In the genomic region with DNA sequence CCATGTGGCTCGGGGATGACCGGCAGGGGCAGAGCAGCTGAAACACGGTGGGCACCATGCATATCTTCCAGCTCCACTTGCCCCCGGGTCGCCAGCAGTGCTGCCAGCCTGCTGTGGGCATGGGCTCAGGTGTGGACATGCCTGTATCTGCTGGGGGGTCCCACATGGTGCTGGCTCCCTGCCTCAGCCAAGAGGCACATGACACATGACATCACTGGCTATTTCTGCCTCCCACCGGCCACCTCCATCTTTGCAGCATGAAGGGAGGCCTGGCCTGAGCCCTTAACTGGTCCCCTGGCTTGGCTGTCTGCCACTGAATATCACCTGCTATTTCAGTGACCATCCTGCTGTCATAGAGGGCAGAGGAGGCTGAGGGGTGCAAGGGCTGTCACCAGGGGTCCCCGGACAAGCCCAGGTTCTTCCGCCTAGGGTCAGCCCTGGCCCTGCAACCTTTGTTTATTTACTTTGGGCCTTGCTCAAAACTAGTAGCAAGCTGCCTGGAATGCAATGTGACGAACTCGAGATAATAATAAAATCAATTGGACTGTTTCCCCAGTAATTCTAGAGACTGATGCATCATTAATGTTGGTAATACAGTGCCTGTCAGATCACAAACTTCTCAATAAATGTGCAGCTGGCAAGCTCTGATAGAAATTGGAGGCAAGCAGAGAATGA, we compare ENCODE assay signal across 19 cellular contexts. TPM values are rescaled to one million over a fixed set of nuclear protein-coding genes. Genes with fewer than 3 reads are reported as not detected.
DNase-seq lines count a peak whose midpoint lies in the region; ATAC-seq and TF ChIP-seq lines count a peak whose summit lies in the region.
"Had no signal": no experiment of that assay in that cellular context is flagged by ENCODE, and none has a peak within 500 bp of the region (broad histone marks: within the 10 kb centered on the region; RNA-seq: fewer than 3 reads in every experiment).

No MANE protein-coding gene starts in this region.

- H3K27ac Mint-ChIP-seq in endodermal cell: peak overlapping the region; percentile 90
- H3K27ac Mint-ChIP-seq: activated naive CD8-positive, alpha-beta T cell treated with anti-CD3 and anti-CD28 coated beads, Interleukin-2, amount 10 ng/mL, durations not matched to agents 7 days and 5 days had no signal

- intact Hi-C loops in heart right ventricle (cut with DNase I): no loop called here
- intact Hi-C loops in cardiac septum (cut with DNase I): no loop called here
- intact Hi-C loops in vagina (cut with DNase I): no loop called here
- intact Hi-C loops in left lung (cut with DNase I): no loop called here

- no peaks in the 10 kb centered on the region for H3K9me3 ChIP-seq in heart right ventricle
- H3K9me3 ChIP-seq in endodermal cell (ENCODE audit: control insufficient read depth, low read length): no peaks in the 10 kb centered on the region
- no peaks in the 10 kb centered on the region for H3K9me3 ChIP-seq in mucosa of stomach (ENCODE audit: control insufficient read depth, low read length)
- H3K9me3 ChIP-seq in vagina: no peaks in the 10 kb centered on the region
- H3K9me3 ChIP-seq in left lung: no peaks in the 10 kb centered on the region
- H3K9me3 ChIP-seq: psoas muscle, thoracic aorta had no signal

- H3K4me1 Mint-ChIP-seq in endodermal cell: peaks cover 82% of the 10 kb centered on the region

- TF ChIP-seq CTCF in heart right ventricle (IDR thresholded peaks at IDR 0.05) (no peak), endodermal cell (conservative IDR thresholded peaks at IDR 0.05) (no peak), vagina (IDR thresholded peaks at IDR 0.05) (no peak), left lung (IDR thresholded peaks at IDR 0.05) (no peak)

- ATAC-seq in heart right ventricle (peak in 4 of 8 donors; percentile 17 to 49 (median 30)), left lung (no peak), GM18511 (IDR thresholded peaks at IDR 0.05; ENCODE audit: unreplicated experiment) (no peak)
- ATAC-seq: psoas muscle had no signal

- WGBS in heart right ventricle, 2 donors: 30 to 43% methylated on average over 10 of the region's 10 CpGs
- 82 to 97% methylated on average over 5 to 10 of the region's 10 CpGs for WGBS in endodermal cell (ENCODE audit: insufficient coverage in 1 of 2, insufficient read length in 1 of 2), 2 experiments

- TF ChIP-seq POLR2A in vagina (IDR thresholded peaks at IDR 0.05): no peak

- H3K9ac ChIP-seq in endodermal cell (ENCODE audit: extremely low read depth, low read length, poor library complexity, severe bottlenecking) (peak overlapping the region; percentile 13), mucosa of stomach (ENCODE audit: low read length) (peak overlapping the region; percentile 11)

- H3K36me3 ChIP-seq in heart right ventricle (no peaks in the 10 kb centered on the region), endodermal cell (ENCODE audit: control insufficient read depth, insufficient read depth, low read length) (peaks cover 5% of the 10 kb centered on the region), mucosa of stomach (ENCODE audit: control insufficient read depth, insufficient read depth, low read length) (peaks cover 4% of the 10 kb centered on the region), vagina (no peaks in the 10 kb centered on the region), left lung (no peaks in the 10 kb centered on the region)
- H3K36me3 ChIP-seq: thoracic aorta had no signal

- DNase-seq in heart right ventricle (no peak), cardiac septum (ENCODE audit: low spot score) (no peak), endodermal cell (no peak), vagina (ENCODE audit: extremely low spot score in 2 of 2) (no peak), left lung (no peak), globus pallidus (ENCODE audit: low spot score) (no peak)
- DNase-seq: ACHN; activated CD4-positive, alpha-beta T cell treated with anti-CD3 and anti-CD28 coated beads for 48 hours; activated naive CD8-positive, alpha-beta T cell treated with anti-CD3 and anti-CD28 coated beads, Interleukin-2, amount 10 ng/mL, durations not matched to agents 7 days and 5 days; activated T-cell treated with anti-CD3 and anti-CD28 coated beads for 4 hours; islet precursor cell; MM.1S; NCI-H2081; NCI-H748 treated with DMSO at 0.1 percent for 48 hours had no signal

- H3K27me3 ChIP-seq in heart right ventricle (no peaks in the 10 kb centered on the region), endodermal cell (ENCODE audit: control insufficient read depth, insufficient read depth, low read length, poor library complexity, severe bottlenecking) (no peaks in the 10 kb centered on the region), mucosa of stomach (ENCODE audit: control insufficient read depth, insufficient read depth, low read length) (no peaks in the 10 kb centered on the region), vagina (no peaks in the 10 kb centered on the region), left lung (no peaks in the 10 kb centered on the region)

- no peaks in the 10 kb centered on the region for H3K9me3 Mint-ChIP-seq in endodermal cell
- H3K9me3 Mint-ChIP-seq: activated naive CD8-positive, alpha-beta T cell treated with anti-CD3 and anti-CD28 coated beads, Interleukin-2, amount 10 ng/mL, durations not matched to agents 7 days and 5 days; central memory CD8-positive, alpha-beta T cell had no signal

- peaks cover 8% of the 10 kb centered on the region for H3K36me3 Mint-ChIP-seq in endodermal cell (ENCODE audit: low read depth)
- H3K36me3 Mint-ChIP-seq: activated naive CD8-positive, alpha-beta T cell treated with anti-CD3 and anti-CD28 coated beads, Interleukin-2, amount 10 ng/mL, durations not matched to agents 7 days and 5 days had no signal

- peaks cover 64 to 99% (median 96%) of the 10 kb centered on the region in 9 donors for H3K4me1 ChIP-seq in heart right ventricle
- peaks cover 21% of the 10 kb centered on the region for H3K4me1 ChIP-seq in endodermal cell (ENCODE audit: control insufficient read depth, insufficient read depth, low read length)
- peaks cover 90% of the 10 kb centered on the region for H3K4me1 ChIP-seq in mucosa of stomach (ENCODE audit: control insufficient read depth, insufficient read depth, low read length)
- peaks cover 100% of the 10 kb centered on the region for H3K4me1 ChIP-seq in vagina
- H3K4me1 ChIP-seq in left lung: peaks cover 22 to 78% of the 10 kb centered on the region in 2 donors

- H3K4me3 ChIP-seq in heart right ventricle: no peak overlapping the region
- no peak overlapping the region for H3K4me3 ChIP-seq in endodermal cell (ENCODE audit: low read length)
- no peak overlapping the region for H3K4me3 ChIP-seq in mucosa of stomach (ENCODE audit: low read length)
- no peak overlapping the region for H3K4me3 ChIP-seq in vagina
- no peak overlapping the region for H3K4me3 ChIP-seq in left lung
- H3K4me3 ChIP-seq: psoas muscle, thoracic aorta had no signal

- H3K27me3 Mint-ChIP-seq in endodermal cell (ENCODE audit: insufficient read depth): no peaks in the 10 kb centered on the region
- H3K27me3 Mint-ChIP-seq: activated naive CD8-positive, alpha-beta T cell treated with anti-CD3 and anti-CD28 coated beads, Interleukin-2, amount 10 ng/mL, durations not matched to agents 7 days and 5 days; central memory CD8-positive, alpha-beta T cell had no signal

- H3K27ac ChIP-seq in heart right ventricle (peak overlapping the region in 7 of 10 donors; percentile 24 to 87 (median 80)), endodermal cell (ENCODE audit: low read depth, low read length) (peak overlapping the region; percentile 6), vagina (peak overlapping the region; percentile 82), left lung (no peak overlapping the region)
- H3K27ac ChIP-seq: psoas muscle, thoracic aorta had no signal

- no peak overlapping the region for H3K4me3 Mint-ChIP-seq in endodermal cell
- H3K4me3 Mint-ChIP-seq: activated naive CD8-positive, alpha-beta T cell treated with anti-CD3 and anti-CD28 coated beads, Interleukin-2, amount 10 ng/mL, durations not matched to agents 7 days and 5 days; central memory CD8-positive, alpha-beta T cell had no signal

RNA-seq across cellular contexts. Expression of a gene that starts 28.4 kb away (rescaled TPM):
- total RNA-seq in heart right ventricle: 10 to 100 TPM; 40.4 to 61.5 (median 50.8) TPM
- 10 to 100 TPM; 24.2 to 26.8 TPM for polyA plus RNA-seq in heart right ventricle
- total RNA-seq in cardiac septum: 40.7 TPM
- total RNA-seq in endodermal cell: 10 to 100 TPM; 65.3 to 67.5 TPM
- 77.5 TPM for polyA plus RNA-seq in endodermal cell (2013, experiment 1 of 2)
- polyA plus RNA-seq in endodermal cell (2013, experiment 2 of 2): 68.6 TPM
- 61.4 TPM for total RNA-seq in vagina
- 10 to 100 TPM; 63.1 to 80.2 TPM for total RNA-seq in left lung

Comparison
In these comparisons a context has a peak if more than half of its experiments do, and no peak if none do; other contexts are left out.
1. H3K27ac ChIP-seq: peak in heart right ventricle (7 of 10), endodermal cell (single experiment) and vagina (single experiment); none in left lung (0 of 2).